In genomic region chr12:120813588-120814153, GRCh38 we compare ENCODE assay signal across 24 cellular contexts.
"Had no signal": no experiment of that assay in that cellular context is flagged by ENCODE, and none has a peak within 500 bp of the region (broad histone marks: within the 10 kb centered on the region; RNA-seq: fewer than 3 reads in every experiment).

No MANE protein-coding gene starts in this region.

- H3K9me3 ChIP-seq: esophagus muscularis mucosa, gastroesophageal sphincter, heart left ventricle, ovary, psoas muscle, sigmoid colon, testis, tibial artery had no signal

- ATAC-seq: foreskin keratinocyte; gastroesophageal sphincter; heart left ventricle; left lobe of liver; natural killer cell; right cardiac atrium; stimulated activated memory B cell treated with anti-CD40 and anti-IgM and Interleukin-4, amounts not matched to agents 10 μg/mL and 1 μg/mL and 100 μg/mL, for 72 hours; stimulated activated naive CD8-positive, alpha-beta T cell treated with anti-CD3 and anti-CD28 coated beads, Interleukin-15, Interleukin-2, amounts not matched to agents 100 U/mL and 50 U/mL, for 24 hours had no signal

- H2AFZ ChIP-seq: hepatocyte had no signal

- H3K4me2 ChIP-seq: hepatocyte had no signal

- FAIRE-seq: endothelial cell of umbilical vein, kidney, urothelium cell line had no signal

- H3K36me3 ChIP-seq: ovary had no signal

- H3K27me3 ChIP-seq: esophagus muscularis mucosa, foreskin keratinocyte, gastroesophageal sphincter, heart left ventricle, hepatocyte, ovary, sigmoid colon, testis, tibial artery had no signal

- DNase-seq: effector CD8-positive, alpha-beta T cell; foreskin keratinocyte; heart left ventricle; kidney; natural killer cell; occipital lobe; ovary; posterior cingulate gyrus; psoas muscle; right cardiac atrium; sigmoid colon; stimulated activated CD4-positive, alpha-beta T cell treated with anti-CD3 and anti-CD28 coated beads, Interleukin-4, amount 100 ng/mL, for 4 hours; stimulated activated naive CD8-positive, alpha-beta T cell treated with anti-CD3 and anti-CD28 coated beads, Interleukin-15, Interleukin-2, amounts not matched to agents 100 U/mL and 50 U/mL, for 24 hours; substantia nigra; testis; tibial artery had no signal

- H3K27ac ChIP-seq: esophagus muscularis mucosa, foreskin keratinocyte, gastroesophageal sphincter, heart left ventricle, hepatocyte, ovary, psoas muscle, sigmoid colon, testis, tibial artery had no signal

- H3K4me3 ChIP-seq: esophagus muscularis mucosa, gastroesophageal sphincter, heart left ventricle, hepatocyte, lung, ovary, psoas muscle, sigmoid colon, testis, tibial artery had no signal

- H3K4me1 ChIP-seq: foreskin keratinocyte, testis had no signal
